ENCODE assay signal across 27 cellular contexts in genomic region chr4:17356926-17357325, GRCh38.
"Had no signal": no experiment of that assay in that cellular context is flagged by ENCODE, and none has a peak within 500 bp of the region (broad histone marks: within the 10 kb centered on the region; RNA-seq: fewer than 3 reads in every experiment).

No MANE protein-coding gene starts in this region.

- DNase-seq: activated CD4-positive, alpha-beta T cell treated with anti-CD3 and anti-CD28 coated beads for 48 hours; activated CD4-positive, alpha-beta T cell treated with anti-CD3 and anti-CD28 coated beads, Interleukin-2, amount 50 U/mL, for 48 hours; activated CD4-positive, CD25-positive, alpha-beta regulatory T cell treated with anti-CD3 and anti-CD28 coated beads, Interleukin-2, amount 50 U/mL, for 72 hours; activated CD8-positive, alpha-beta memory T cell treated with anti-CD3 and anti-CD28 coated beads, Interleukin-2, amount 10 ng/mL, durations not matched to agents 7 days and 5 days; activated effector memory CD4-positive, alpha-beta T cell treated with anti-CD3 and anti-CD28 coated beads, Interleukin-2, amount 50 U/mL, for 16 hours; activated naive CD4-positive, alpha-beta T cell treated with Interleukin-2 at 50 U/mL for 16 hours; activated naive CD8-positive, alpha-beta T cell treated with anti-CD3 and anti-CD28 coated beads, Interleukin-2, amount 50 U/mL, for 24 hours; activated T-cell treated with anti-CD3 and anti-CD28 coated beads, Interleukin-2, amount 50 U/mL, for 24 hours; Kasumi-1; KBM-7; NCI-H1092; NCI-H1417; NCI-H1694; NCI-H2029; NCI-H2107; NCI-H345; NCI-H510A; NCI-H526 treated with DMSO at 0.1 percent for 48 hours; NCI-H82; SIG-M5; SW 1271 had no signal

- H3K27me3 Mint-ChIP-seq: brain had no signal

- H3K4me3 Mint-ChIP-seq: activated CD8-positive, alpha-beta memory T cell treated with anti-CD3 and anti-CD28 coated beads, Interleukin-2, amount 10 ng/mL, durations not matched to agents 7 days and 5 days; activated naive CD8-positive, alpha-beta T cell treated with anti-CD3 and anti-CD28 coated beads, Interleukin-2, amount 50 U/mL, for 24 hours; activated T-cell treated with anti-CD3 and anti-CD28 coated beads, Interleukin-2, amount 50 U/mL, for 24 hours; activated T-helper 1 cell treated with anti-CD3 and anti-CD28 coated beads, Interleukin-12 subunit alpha, Interleukin-12 subunit beta, Interleukin-2, Interleukin-4 antibody, amounts not matched to agents 30 ng/mL and 10 ng/mL and 1 ng/mL, durations not matched to agents 14 hours and 24 hours and 36 hours; central memory CD8-positive, alpha-beta T cell; T-helper 2 cell treated with Interferon-gamma antibody and Interleukin-4, amounts not matched to agents 5 μg/mL and 100 μg/mL, for 36 hours; WTC11 had no signal

- H3K4me1 Mint-ChIP-seq: activated CD8-positive, alpha-beta memory T cell treated with anti-CD3 and anti-CD28 coated beads, Interleukin-2, amount 10 ng/mL, durations not matched to agents 7 days and 5 days; activated naive CD8-positive, alpha-beta T cell treated with anti-CD3 and anti-CD28 coated beads, Interleukin-2, amount 50 U/mL, for 24 hours; brain; central memory CD8-positive, alpha-beta T cell; WTC11 had no signal

- H3K36me3 Mint-ChIP-seq: activated CD8-positive, alpha-beta memory T cell treated with anti-CD3 and anti-CD28 coated beads, Interleukin-2, amount 10 ng/mL, durations not matched to agents 7 days and 5 days; activated naive CD4-positive, alpha-beta T cell treated with anti-CD3 and anti-CD28 coated beads, Interleukin-2, amount 50 U/mL, for 72 hours; brain; WTC11 had no signal

- H3K27ac Mint-ChIP-seq: activated CD8-positive, alpha-beta memory T cell treated with anti-CD3 and anti-CD28 coated beads, Interleukin-2, amount 10 ng/mL, durations not matched to agents 7 days and 5 days; activated naive CD4-positive, alpha-beta T cell treated with anti-CD3 and anti-CD28 coated beads, Interleukin-2, amount 50 U/mL, for 72 hours; activated naive CD8-positive, alpha-beta T cell treated with anti-CD3 and anti-CD28 coated beads, Interleukin-2, amount 50 U/mL, for 24 hours; activated T-cell treated with anti-CD3 and anti-CD28 coated beads, Interleukin-2, amount 50 U/mL, for 24 hours; activated T-helper 1 cell treated with anti-CD3 and anti-CD28 coated beads, Interleukin-12 subunit alpha, Interleukin-12 subunit beta, Interleukin-2, Interleukin-4 antibody, amounts not matched to agents 30 ng/mL and 10 ng/mL and 1 ng/mL, durations not matched to agents 14 hours and 24 hours and 36 hours; T-helper 2 cell treated with Interferon-gamma antibody and Interleukin-4, amounts not matched to agents 5 μg/mL and 100 μg/mL, for 36 hours; WTC11 had no signal

- H3K9me3 Mint-ChIP-seq: activated naive CD8-positive, alpha-beta T cell treated with anti-CD3 and anti-CD28 coated beads, Interleukin-2, amount 50 U/mL, for 24 hours; activated T-cell treated with anti-CD3 and anti-CD28 coated beads, Interleukin-2, amount 50 U/mL, for 24 hours; activated T-helper 1 cell treated with anti-CD3 and anti-CD28 coated beads, Interleukin-12 subunit alpha, Interleukin-12 subunit beta, Interleukin-2, Interleukin-4 antibody, amounts not matched to agents 30 ng/mL and 10 ng/mL and 1 ng/mL, durations not matched to agents 14 hours and 24 hours and 36 hours; central memory CD8-positive, alpha-beta T cell; T-helper 2 cell treated with Interferon-gamma antibody and Interleukin-4, amounts not matched to agents 5 μg/mL and 100 μg/mL, for 36 hours had no signal
